1 cellular context compared by ENCODE assay signal in genomic region chr21:46098303-46099141, GRCh38.
TF ChIP-seq lines count a peak whose summit lies in the region.

No MANE protein-coding gene starts in this region.

TF ChIP-seq in WTC11, 78 proteins besides CTCF, POLR2A, EP300 and RAD21 (continued from another document):
- TF ChIP-seq AFF4 (CRISPR knock-in tag; IDR thresholded peaks at IDR 0.05; ENCODE audit: borderline replicate concordance), result no peak
- TF ChIP-seq, protein P1, sequence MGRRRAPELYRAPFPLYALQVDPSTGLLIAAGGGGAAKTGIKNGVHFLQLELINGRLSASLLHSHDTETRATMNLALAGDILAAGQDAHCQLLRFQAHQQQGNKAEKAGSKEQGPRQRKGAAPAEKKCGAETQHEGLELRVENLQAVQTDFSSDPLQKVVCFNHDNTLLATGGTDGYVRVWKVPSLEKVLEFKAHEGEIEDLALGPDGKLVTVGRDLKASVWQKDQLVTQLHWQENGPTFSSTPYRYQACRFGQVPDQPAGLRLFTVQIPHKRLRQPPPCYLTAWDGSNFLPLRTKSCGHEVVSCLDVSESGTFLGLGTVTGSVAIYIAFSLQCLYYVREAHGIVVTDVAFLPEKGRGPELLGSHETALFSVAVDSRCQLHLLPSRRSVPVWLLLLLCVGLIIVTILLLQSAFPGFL (CRISPR knock-in tag; IDR thresholded peaks at IDR 0.05; ENCODE audit: borderline replicate concordance), result no peak
- no peak for TF ChIP-seq ZNF121 (CRISPR knock-in tag; IDR thresholded peaks at IDR 0.05)
